12 cellular contexts compared by ENCODE assay signal in the genomic region with DNA sequence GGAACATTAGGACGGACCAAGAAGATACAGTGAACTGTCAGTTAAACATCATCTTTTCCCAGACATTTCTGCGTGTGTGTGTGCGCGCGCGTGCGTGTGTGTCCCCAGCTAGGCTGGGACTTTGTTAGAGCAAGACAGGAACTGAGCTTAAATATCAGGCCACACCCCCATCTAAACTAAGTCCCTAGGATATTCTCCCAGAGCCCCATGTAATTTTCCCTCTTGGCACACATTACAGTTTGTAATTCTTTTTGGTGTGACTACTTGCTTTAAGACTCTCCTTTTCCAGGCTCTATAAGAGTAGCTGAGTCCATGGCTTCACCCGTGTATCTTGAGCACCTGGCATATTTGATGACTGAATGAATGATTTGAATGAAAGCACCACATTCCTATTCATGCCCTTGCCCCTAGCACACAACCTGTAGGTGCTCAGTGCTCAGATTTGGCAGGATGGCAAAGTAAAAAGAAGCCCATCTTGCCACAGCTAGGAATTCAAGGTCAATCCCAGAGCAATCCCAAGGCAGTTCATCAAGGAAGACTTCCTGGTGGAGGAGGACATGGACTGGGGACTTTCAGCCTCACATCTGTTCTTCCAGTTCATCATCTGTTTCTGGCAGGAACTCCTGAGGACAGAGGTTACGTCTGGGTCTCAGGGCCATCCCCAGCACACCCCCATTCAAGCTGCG.
DNase-seq lines count a peak whose midpoint lies in the region; TF ChIP-seq lines count a peak whose summit lies in the region.
"Had no signal": no experiment of that assay in that cellular context is flagged by ENCODE, and none has a peak within 500 bp of the region (broad histone marks: within the 10 kb centered on the region; RNA-seq: fewer than 3 reads in every experiment).

No MANE protein-coding gene starts in this region.

- intact Hi-C loops in adrenal gland (cut with DNase I): no loop called here

- no peaks in the 10 kb centered on the region for H3K36me3 ChIP-seq in adrenal gland (replicated peaks in 1 of 2)
- no peaks in the 10 kb centered on the region for H3K36me3 ChIP-seq in skeletal muscle satellite cell (ENCODE audit: insufficient read depth, low read length)

- H3K4me3 ChIP-seq in adrenal gland: no peak overlapping the region
- H3K4me3 ChIP-seq in fibroblast of villous mesenchyme (ENCODE audit: low read depth, low read length): no peak overlapping the region
- peak overlapping the region; percentile 13 for H3K4me3 ChIP-seq in skeletal muscle satellite cell (ENCODE audit: low read length)

- DNase-seq in EH (ENCODE audit: low read depth) (peak; percentile 75), adrenal gland (no peak), fibroblast of villous mesenchyme (ENCODE audit: low read depth) (peak; percentile 81), COLO668 (lab: John Stamatoyannopoulos, UW; ENCODE audit: unreplicated experiment) (no peak), activated gamma-delta T cell (lab: John Stamatoyannopoulos, UW) (no peak), KG1 (lab: John Stamatoyannopoulos, UW) (no peak)
- no peak for DNase-seq in activated CD4-positive, alpha-beta T cell treated with anti-CD3 and anti-CD28 coated beads for 1 hour
- DNase-seq: activated CD4-positive, CD25-positive, alpha-beta regulatory T cell; NCI-H1048; nephron progenitor cell; NK-92 treated with Interleukin-12 subunit alpha and Interleukin-12 subunit beta, amount 100 ng/mL, for 24 hours had no signal

- peak overlapping the region; percentile 43 for H3K9ac ChIP-seq in skeletal muscle satellite cell (ENCODE audit: low read depth, low read length)

- TF ChIP-seq POLR2A in adrenal gland (IDR thresholded peaks at IDR 0.05): no peak

- H3K27me3 ChIP-seq in adrenal gland (no peaks in the 10 kb centered on the region), skeletal muscle satellite cell (ENCODE audit: control insufficient read depth, insufficient read depth, low read length) (no peaks in the 10 kb centered on the region)

- peak overlapping the region; percentile 40 to 99 (median 80) for H3K27ac ChIP-seq in adrenal gland

- H3K4me1 ChIP-seq in adrenal gland (replicated peaks in 1 of 2) (peaks cover 15 to 43% of the 10 kb centered on the region in 2 donors), skeletal muscle satellite cell (ENCODE audit: control insufficient read depth, insufficient read depth, low read length) (peaks cover 73% of the 10 kb centered on the region)

- TF ChIP-seq CTCF in adrenal gland (IDR thresholded peaks at IDR 0.05) (no peak), fibroblast of villous mesenchyme (IDR thresholded peaks at IDR 0.05; ENCODE audit: insufficient read depth, low read depth, low read length) (no peak)

- H3K9me3 ChIP-seq in adrenal gland (replicated peaks in 1 of 3) (no peaks in the 10 kb centered on the region), skeletal muscle satellite cell (replicated peaks; ENCODE audit: low read length) (no peaks in the 10 kb centered on the region)

- 68 to 69% (median 68%) methylated on average over 10 of the region's 10 CpGs for WGBS in adrenal gland, 4 donors

- peak overlapping the region; percentile 36 for H3K4me2 ChIP-seq in skeletal muscle satellite cell (ENCODE audit: low read length)

Comparison
In these comparisons a context has a peak if more than half of its experiments do, and no peak if none do; other contexts are left out.
1. DNase-seq: peak in EH (single experiment) and fibroblast of villous mesenchyme (single experiment); none in adrenal gland (0 of 7), COLO668 (single experiment), activated gamma-delta T cell (single experiment), activated CD4-positive, alpha-beta T cell treated with anti-CD3 and anti-CD28 coated beads for 1 hour (single experiment) and KG1 (single experiment).